Comparison of ENCODE assay signal across 8 cellular contexts in the genomic region with DNA sequence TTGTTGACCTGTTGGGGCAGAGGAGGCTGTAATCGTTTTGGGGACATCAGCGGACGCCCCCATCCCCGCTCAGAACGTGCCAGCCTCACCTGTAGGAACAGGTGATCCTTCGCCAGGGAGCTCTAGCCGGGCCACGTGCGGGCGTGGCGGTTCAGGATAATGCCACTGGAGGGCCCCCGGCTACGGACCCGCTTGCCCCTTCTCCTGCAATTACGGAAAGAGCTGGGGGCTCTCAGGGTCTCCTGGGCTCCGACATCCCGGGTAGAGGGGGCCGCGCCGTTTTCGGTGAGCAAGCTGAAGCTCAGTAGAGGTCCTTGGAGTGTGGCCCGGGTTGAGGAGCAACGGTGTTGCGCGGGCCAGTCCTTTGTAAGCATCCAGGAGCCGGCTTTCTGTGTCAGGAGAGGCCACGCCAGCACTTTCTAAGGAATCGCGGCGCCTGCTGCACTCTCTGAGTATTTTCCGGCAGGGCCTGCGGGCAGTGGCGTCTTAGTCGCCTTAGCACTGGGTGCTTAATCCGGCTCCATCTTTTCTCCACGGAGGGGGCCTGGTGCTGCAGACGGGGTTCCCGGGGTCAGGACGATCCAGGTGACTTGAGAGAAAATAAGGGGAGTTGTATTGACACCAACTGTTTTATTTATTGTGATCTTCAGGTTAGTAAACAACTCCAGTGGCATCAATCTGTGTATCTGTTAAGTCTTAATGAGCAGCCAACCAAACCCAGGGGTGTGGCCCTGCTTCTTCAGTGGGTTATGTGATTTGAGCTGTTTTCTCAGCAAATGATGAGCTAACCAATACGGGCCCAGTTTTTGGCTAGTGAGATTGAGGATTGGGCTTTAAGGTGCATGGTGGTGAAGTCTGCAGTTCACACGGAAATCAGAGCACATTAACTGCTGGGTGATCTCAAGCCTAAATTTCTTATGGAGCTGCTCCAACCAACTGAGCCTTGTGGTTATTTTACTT. TPM values are rescaled to one million over a fixed set of nuclear protein-coding genes. Genes with fewer than 3 reads are reported as not detected.
DNase-seq lines count a peak whose midpoint lies in the region; ATAC-seq and TF ChIP-seq lines count a peak whose summit lies in the region.

No MANE protein-coding gene starts in this region.

- no peaks in the 10 kb centered on the region for H3K36me3 ChIP-seq in Panc1 (ENCODE audit: control insufficient read depth, insufficient read depth, low read length)

- peaks cover 29% of the 10 kb centered on the region for H3K4me1 ChIP-seq in Panc1 (ENCODE audit: control insufficient read depth, insufficient read depth, low read length)

- CTCF ChIA-PET in Panc1 (lab: Charles Lee), result interaction anchor here (0.6 to 1.6 kb wide), 3 partner anchors 10 to 280 kb away, joined by 3 to 5 read pairs (median 3); no protein-coding TSS in a partner anchor

- no peaks in the 10 kb centered on the region for H3K9me3 ChIP-seq in Panc1 (ENCODE audit: control insufficient read depth, insufficient read depth, low read depth, low read length)

- H3K27me3 Mint-ChIP-seq in chondrocyte (ENCODE audit: low read depth), result no peaks in the 10 kb centered on the region

- DNase-seq in AG09309 (ENCODE audit: low read depth) (peak; percentile 39), H4 (ENCODE audit: low spot score) (peak; percentile 56), Panc1 (ENCODE audit: low read depth, low spot score) (no peak), chondrocyte (ENCODE audit: low spot score) (no peak), kidney tubule cell (ENCODE audit: low spot score) (peak; percentile 73), NCI-H2029 treated with DMSO at 0.1 percent for 48 hours (lab: John Stamatoyannopoulos, UW) (no peak), NCI-H2029 (lab: John Stamatoyannopoulos, UW) (no peak)
- DNase-seq in stimulated activated naive CD8-positive, alpha-beta T cell treated with anti-CD3 and anti-CD28 coated beads, Interleukin-15, Interleukin-2, amounts not matched to agents 100 U/mL and 50 U/mL, for 24 hours, result peak; percentile 14

- peak overlapping the region; percentile 80 for H3K27ac ChIP-seq in Panc1 (ENCODE audit: low read length)

- TF ChIP-seq CTCF in AG09309 (IDR thresholded peaks at IDR 0.05; ENCODE audit: control insufficient read depth, insufficient read depth, low read depth, low read length, missing control alignments) (peak; percentile 38), Panc1 (IDR thresholded peaks at IDR 0.05) (peak; percentile 55), chondrocyte (IDR thresholded peaks at IDR 0.05) (peak; percentile 76)

- H3K4me1 Mint-ChIP-seq in chondrocyte (ENCODE audit: low read depth), result peaks cover 52% of the 10 kb centered on the region

- H3K4me3 Mint-ChIP-seq in chondrocyte (ENCODE audit: unreplicated experiment), result peak overlapping the region; percentile 99

- POLR2A ChIA-PET in Panc1 (lab: Charles Lee), result interaction anchor here (0.5 kb wide), 1 partner anchor 22 kb away, joined by 3 read pairs; no protein-coding TSS in a partner anchor

- peaks cover 2% of the 10 kb centered on the region for H3K36me3 Mint-ChIP-seq in chondrocyte (ENCODE audit: low read depth)

- peak; percentile 44 for ATAC-seq in Panc1
- no peak for ATAC-seq in stimulated activated naive CD8-positive, alpha-beta T cell treated with anti-CD3 and anti-CD28 coated beads, Interleukin-15, Interleukin-2, amounts not matched to agents 100 U/mL and 50 U/mL, for 24 hours

- H3K27ac Mint-ChIP-seq in chondrocyte (ENCODE audit: unreplicated experiment), result peak overlapping the region; percentile 95

- H3K27me3 ChIP-seq in Panc1 (ENCODE audit: control insufficient read depth, insufficient read depth, low read length), result no peaks in the 10 kb centered on the region

- in situ Hi-C loops in Panc1 (cut with HindIII; ENCODE audit: low pct_unique_long_range_greater_than_20kb, low sequenced_read_pairs), result no loop called here

- no TSS peak for BruUV-seq in Panc1 (replicated peaks; lab: Mats Ljungman, UMichigan)

- intact Hi-C loops in Panc1 (cut with micrococcal nuclease; ENCODE audit: unreplicated experiment), result no loop called here

- peak overlapping the region; percentile 73 for H3K4me3 ChIP-seq in AG09309 (ENCODE audit: control insufficient read depth, low read depth, low read length)
- H3K4me3 ChIP-seq in Panc1 (ENCODE audit: low read depth in 2 of 2, low read length in 2 of 2), result peak overlapping the region; percentile 59 to 79

- H3K9me3 Mint-ChIP-seq in chondrocyte (ENCODE audit: low read depth), result peaks cover 2% of the 10 kb centered on the region

RNA-seq across cellular contexts. Expression of a gene that starts 1.9 kb away (rescaled TPM):
- 5.7 and 11.1 TPM in 2 replicates for total RNA-seq in H4 (2014; rRNA removed; shearing (Covaris generic))
- total RNA-seq in Panc1 (2021; ENCODE audit: unreplicated experiment) (50.1 TPM), chondrocyte (43.9 to 54.4 TPM (median 50.8 TPM) in 3 replicates)
- 25.5 TPM for polyA plus RNA-seq in Panc1 (2012; ENCODE audit: insufficient read length)

Comparison
In these comparisons a context has a peak if more than half of its experiments do, and no peak if none do; other contexts are left out.
1. DNase-seq: peak in AG09309 (single experiment), H4 (single experiment), kidney tubule cell (single experiment) and stimulated activated naive CD8-positive, alpha-beta T cell treated with anti-CD3 and anti-CD28 coated beads, Interleukin-15, Interleukin-2, amounts not matched to agents 100 U/mL and 50 U/mL, for 24 hours (single experiment); none in Panc1 (single experiment), chondrocyte (single experiment), NCI-H2029 treated with DMSO at 0.1 percent for 48 hours (single experiment) and NCI-H2029 (single experiment).
2. Peak in every context shown above with its lines, with median percentiles within 50 percentile points of each other: CTCF ChIP-seq.